Comparison of ENCODE assay signal across 10 cellular contexts in genomic region chr15:75701071-75702003, GRCh38. TPM values are rescaled to one million over a fixed set of nuclear protein-coding genes. Genes with fewer than 3 reads are reported as not detected.
A peak's percentile ranks its signal among the peaks of the same experiment; 100 is the strongest.
DNase-seq lines count a peak whose midpoint lies in the region; ATAC-seq and TF ChIP-seq lines count a peak whose summit lies in the region.
"Not testable (repeated sequence)": the region's sequence is repeated elsewhere in the genome, so short reads cannot be mapped to it uniquely, and the experiment has no call there.
"Had no signal": no experiment of that assay in that cellular context is flagged by ENCODE, and none has a peak within 500 bp of the region (broad histone marks: within the 10 kb centered on the region; RNA-seq: fewer than 3 reads in every experiment).

No MANE protein-coding gene starts in this region.

- H3K79me2 ChIP-seq in OCI-LY3 (ENCODE audit: low read length) = not testable (repeated sequence)

- H3K4me3 ChIP-seq in OCI-LY3 (ENCODE audit: low read length) = 0 out of 2 replicates have a peak overlapping the region, but pooled peaks have one; percentile 60
- not testable (repeated sequence) for H3K4me3 ChIP-seq in gastroesophageal sphincter, stomach, vagina

- H3K27me3 Mint-ChIP-seq in CD14-positive monocyte (ENCODE audit: low read depth in 3 of 3) = peaks cover 4 to 10% (median 10%) of the 10 kb centered on the region in 3 donors
- H3K27me3 Mint-ChIP-seq in central memory CD8-positive, alpha-beta T cell; mesothelial cell of epicardium (ENCODE audit: low read depth); osteocyte (ENCODE audit: unreplicated experiment): not testable (repeated sequence)

- peak overlapping the region; percentile 73; the same call in 1 of the 2 replicates for H3K4me2 ChIP-seq in OCI-LY3 (ENCODE audit: low read length)

- not testable (repeated sequence) for H3K27me3 ChIP-seq in OCI-LY3 (ENCODE audit: low read depth, low read length); gastroesophageal sphincter; stomach; vagina

- peak overlapping the region; percentile 36; the same call in 1 of the 2 replicates for H3K9ac ChIP-seq in OCI-LY3 (ENCODE audit: low read length)

- intact Hi-C loops in CD14-positive monocyte (cut with micrococcal nuclease); stomach (cut with DNase I; ENCODE audit: low total_unique reads); vagina (cut with DNase I): not testable (repeated sequence)

- not testable (repeated sequence) for H3K36me3 ChIP-seq in OCI-LY3 (replicated peaks; ENCODE audit: low read depth, low read length); gastroesophageal sphincter; stomach; vagina

- not testable (repeated sequence) for H3K36me3 Mint-ChIP-seq in CD14-positive monocyte; central memory CD8-positive, alpha-beta T cell (ENCODE audit: insufficient read depth); mesothelial cell of epicardium; osteocyte (ENCODE audit: unreplicated experiment)

- H3K9me3 ChIP-seq in OCI-LY3 (ENCODE audit: insufficient read depth, low read length); gastroesophageal sphincter; stomach; vagina: not testable (repeated sequence)

- not testable (repeated sequence) for H2AFZ ChIP-seq in OCI-LY3 (ENCODE audit: low read depth, low read length)

- H4K20me1 ChIP-seq in OCI-LY3 (ENCODE audit: insufficient read depth, low read length) = not testable (repeated sequence)

- not testable (repeated sequence) for TF ChIP-seq POLR2A in gastroesophageal sphincter (IDR thresholded peaks at IDR 0.05); stomach (IDR thresholded peaks at IDR 0.05); vagina (IDR thresholded peaks at IDR 0.05)

- not testable (repeated sequence) for DNase-seq in CD14-positive monocyte (ENCODE audit: low spot score); central memory CD8-positive, alpha-beta T cell (ENCODE audit: low spot score in 2 of 2); mesothelial cell of epicardium (ENCODE audit: low spot score in 2 of 2, unreplicated experiment in 2 of 2); osteocyte (ENCODE audit: extremely low spot score, unreplicated experiment); stomach; vagina (ENCODE audit: extremely low spot score in 2 of 2)

- not testable (repeated sequence) for TF ChIP-seq EP300 in gastroesophageal sphincter (IDR thresholded peaks at IDR 0.05); stomach (IDR thresholded peaks at IDR 0.05)

- WGBS in gastroesophageal sphincter (ENCODE audit: low coverage in 1 of 2), 2 donors = 80% methylated on average over 1 of the region's 13 CpGs; no CpG with 5 or more reads in 1 of the 2 donors
- WGBS in stomach, 5 donors = 77 to 83% (median 80%) methylated on average over 13 of the region's 13 CpGs

- not testable (repeated sequence) for TF ChIP-seq CTCF in CD14-positive monocyte (IDR thresholded peaks at IDR 0.05); OCI-LY3 (IDR thresholded peaks at IDR 0.05; ENCODE audit: low read depth, low read length); gastroesophageal sphincter (IDR thresholded peaks at IDR 0.05); mesothelial cell of epicardium (IDR thresholded peaks at IDR 0.05; ENCODE audit: unreplicated experiment); osteocyte (IDR thresholded peaks at IDR 0.05); stomach (IDR thresholded peaks at IDR 0.05); vagina (IDR thresholded peaks at IDR 0.05)

- ATAC-seq in central memory CD8-positive, alpha-beta T cell (replicated peaks; ENCODE audit: extremely low read depth, poor library complexity, severe bottlenecking); gastroesophageal sphincter: not testable (repeated sequence)

- H3K4me3 Mint-ChIP-seq in CD14-positive monocyte; central memory CD8-positive, alpha-beta T cell; mesothelial cell of epicardium; osteocyte (ENCODE audit: unreplicated experiment): not testable (repeated sequence)

- peak overlapping the region; percentile 56 to 87 (median 79) for H3K27ac Mint-ChIP-seq in CD14-positive monocyte
- H3K27ac Mint-ChIP-seq in central memory CD8-positive, alpha-beta T cell (ENCODE audit: low read depth) = peak overlapping the region; percentile 66
- peak overlapping the region; percentile 11 for H3K27ac Mint-ChIP-seq in mesothelial cell of epicardium
- H3K27ac Mint-ChIP-seq in osteocyte (ENCODE audit: unreplicated experiment) = peak overlapping the region; percentile 67

- H3K27ac ChIP-seq in OCI-LY3 (ENCODE audit: low read length) = peak overlapping the region; percentile 55
- peak overlapping the region; percentile 76 to 98 (median 94) for H3K27ac ChIP-seq in gastroesophageal sphincter
- H3K27ac ChIP-seq in stomach = peak overlapping the region; percentile 5 to 94 (median 71)
- H3K27ac ChIP-seq in vagina = peak overlapping the region; percentile 81

- peaks cover 27% of the 10 kb centered on the region for H3K4me1 Mint-ChIP-seq in CD14-positive monocyte
- H3K4me1 Mint-ChIP-seq in central memory CD8-positive, alpha-beta T cell = not testable (repeated sequence)
- peaks cover 23% of the 10 kb centered on the region for H3K4me1 Mint-ChIP-seq in mesothelial cell of epicardium
- H3K4me1 Mint-ChIP-seq in osteocyte (ENCODE audit: unreplicated experiment) = peaks cover 77% of the 10 kb centered on the region

- H3K9me3 Mint-ChIP-seq in CD14-positive monocyte; central memory CD8-positive, alpha-beta T cell; mesothelial cell of epicardium; osteocyte (ENCODE audit: unreplicated experiment): not testable (repeated sequence)

- H3K4me1 ChIP-seq in OCI-LY3 (ENCODE audit: low read length) (peaks cover 31% of the 10 kb centered on the region), gastroesophageal sphincter (peaks cover 14 to 87% (median 71%) of the 10 kb centered on the region in 3 donors), stomach (peaks cover 18 to 83% (median 50%) of the 10 kb centered on the region in 4 donors), vagina (peaks cover 85% of the 10 kb centered on the region)

RNA-seq across cellular contexts. Expression of gene CSPG4, which starts 11.3 kb away (rescaled TPM):
- polyA plus RNA-seq in CD14-positive monocyte (not detected), stomach (10 to 100 TPM in 1 of 3 donors, 1 to 10 TPM in 2; 1.8 to 15.5 (median 3.1) TPM)
- total RNA-seq in gastroesophageal sphincter (100 to 1,000 TPM in 3 of 4 donors, 10 to 100 TPM in 1; 98.7 to 396 (median 151) TPM), mesothelial cell of epicardium (11.3 to 11.8 TPM (median 11.4 TPM) in 3 replicates), osteocyte (43.3 and 48.1 TPM in 2 replicates), stomach (10 to 100 TPM; 15.1 to 44.6 (median 28.1) TPM), vagina (23.1 TPM)
- total RNA-seq: activated naive CD8-positive, alpha-beta T cell treated with anti-CD3 and anti-CD28 coated beads for 36 hours; natural killer cell treated with Interleukin-12 subunit alpha and Interleukin-12 subunit beta and Interleukin-15 and Interleukin-18, amount 100 ng/mL, for 72 hours had no signal

RNA-seq across cellular contexts. Expression of gene SNX33, which starts 53.6 kb away (rescaled TPM):
- polyA plus RNA-seq in CD14-positive monocyte = 1 to 10 TPM; 2.4 TPM
- total RNA-seq in gastroesophageal sphincter = 10 to 100 TPM; 32.8 to 51.5 (median 41.2) TPM
- 22.1 to 23.3 TPM (median 22.8 TPM) in 3 replicates for total RNA-seq in mesothelial cell of epicardium
- total RNA-seq in osteocyte = 36.3 and 36.7 TPM in 2 replicates
- 10 to 100 TPM; 12.5 to 36.8 (median 23.9) TPM for total RNA-seq in stomach
- polyA plus RNA-seq in stomach = 10 to 100 TPM; 11.0 to 15.6 (median 11.6) TPM
- 23.6 TPM for total RNA-seq in vagina

Comparison
In these comparisons a context has a peak if more than half of its experiments do, and no peak if none do; other contexts are left out.
1. H3K27ac Mint-ChIP-seq: peak in every context shown above with its lines; median percentile 79 in CD14-positive monocyte; 67 in osteocyte; 66 in central memory CD8-positive, alpha-beta T cell; 11 in mesothelial cell of epicardium.